Comparison of ENCODE assay signal across 8 cellular contexts in the genomic region with DNA sequence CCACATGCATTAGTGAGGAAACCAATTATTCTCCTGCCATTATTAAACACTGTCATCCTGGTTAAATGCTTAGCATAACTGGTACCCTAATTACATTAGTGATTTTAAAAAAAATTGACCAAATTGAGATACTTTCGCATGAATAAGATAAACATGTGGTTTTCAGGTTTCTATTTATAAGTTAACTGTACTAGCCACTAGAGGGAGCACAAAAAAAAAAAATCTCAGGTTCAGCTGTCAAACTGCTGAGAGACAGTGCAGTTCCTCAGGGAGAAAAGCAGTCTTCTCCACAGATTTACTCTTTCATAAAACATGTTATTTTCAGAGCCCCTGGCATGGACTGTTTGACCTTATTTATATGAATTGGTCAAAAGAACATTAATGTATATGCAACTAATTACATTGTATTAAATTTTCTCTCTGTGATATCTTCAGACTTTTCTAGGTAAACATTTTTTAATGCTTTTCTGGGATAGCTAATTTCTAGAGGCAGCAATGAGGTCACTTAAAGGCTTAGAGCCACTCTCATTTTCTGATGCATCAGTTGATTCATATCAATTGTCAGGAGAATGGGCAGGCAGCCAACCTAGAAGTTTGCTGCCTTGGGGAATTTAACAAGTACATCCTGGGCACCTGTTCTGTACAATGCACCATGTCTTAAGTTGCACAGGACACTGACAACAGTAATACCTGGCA.
DNase-seq lines count a peak whose midpoint lies in the region; ATAC-seq, FAIRE-seq and TF ChIP-seq lines count a peak whose summit lies in the region.

No MANE protein-coding gene starts in this region.

- no peaks in the 10 kb centered on the region for H3K27me3 ChIP-seq in neural progenitor cell

- peak; percentile 80 for TF ChIP-seq CTCF in neural progenitor cell (IDR thresholded peaks at IDR 0.05)

- FAIRE-seq in HTR-8/SVneo (lab: Jason Lieb, UNC), result no peak

- no peaks in the 10 kb centered on the region for H3K79me2 ChIP-seq in neural progenitor cell (ENCODE audit: low read depth)

- no peaks in the 10 kb centered on the region for H3K9me3 ChIP-seq in neural progenitor cell (ENCODE audit: low read depth)

- peaks cover 23% of the 10 kb centered on the region for H3K36me3 Mint-ChIP-seq in neural progenitor cell
- H3K36me3 Mint-ChIP-seq in T-helper 2 cell treated with Interferon-gamma antibody and Interleukin-4, amounts not matched to agents 5 μg/mL and 100 μg/mL, for 36 hours (ENCODE audit: low read depth), result no peaks in the 10 kb centered on the region

- no peak overlapping the region for H3K4me3 ChIP-seq in neural progenitor cell

- H3K27ac ChIP-seq in neural progenitor cell, result no peak overlapping the region

- H3K9me3 Mint-ChIP-seq in neural progenitor cell, result no peaks in the 10 kb centered on the region
- no peaks in the 10 kb centered on the region for H3K9me3 Mint-ChIP-seq in T-helper 2 cell treated with Interferon-gamma antibody and Interleukin-4, amounts not matched to agents 5 μg/mL and 100 μg/mL, for 36 hours

- no peaks in the 10 kb centered on the region for H3K4me1 ChIP-seq in neural progenitor cell

- H3K9ac ChIP-seq in neural progenitor cell, result no peak overlapping the region

- H2AFZ ChIP-seq in neural progenitor cell (replicated peaks), result no peak overlapping the region

- peaks cover 14% of the 10 kb centered on the region for H3F3A ChIP-seq in neural progenitor cell (ENCODE audit: low read depth)

- no peaks in the 10 kb centered on the region for H3K4me1 Mint-ChIP-seq in neural progenitor cell
- H3K4me1 Mint-ChIP-seq in T-helper 2 cell treated with Interferon-gamma antibody and Interleukin-4, amounts not matched to agents 5 μg/mL and 100 μg/mL, for 36 hours (ENCODE audit: low read depth), result no peaks in the 10 kb centered on the region

- H3K4me2 ChIP-seq in neural progenitor cell, result no peak overlapping the region

- no peaks in the 10 kb centered on the region for H3K27me3 Mint-ChIP-seq in neural progenitor cell (ENCODE audit: insufficient read depth, low read depth)
- H3K27me3 Mint-ChIP-seq in T-helper 2 cell treated with Interferon-gamma antibody and Interleukin-4, amounts not matched to agents 5 μg/mL and 100 μg/mL, for 36 hours (ENCODE audit: low read depth), result no peaks in the 10 kb centered on the region

- H4K20me1 ChIP-seq in neural progenitor cell (ENCODE audit: low read depth), result no peaks in the 10 kb centered on the region

- H3K36me3 ChIP-seq in neural progenitor cell, result peaks cover 9% of the 10 kb centered on the region

- TF ChIP-seq POLR2A in erythroblast (IDR thresholded peaks at IDR 0.05; ENCODE audit: low read length), result no peak

- DNase-seq in DMS114 treated with DMSO at 0.1 percent for 48 hours (lab: John Stamatoyannopoulos, UW; ENCODE audit: unreplicated experiment), result peak; percentile 55
- peak; percentile 29 for DNase-seq in HTR-8/SVneo (ENCODE audit: insufficient read length, low spot score)
- peak; percentile 39 for DNase-seq in RPMI7951 (ENCODE audit: low read depth)
- peak; percentile 66 to 74 for DNase-seq in erythroblast (lab: John Stamatoyannopoulos, UW)
- DNase-seq in neural progenitor cell (ENCODE audit: low spot score), result peak; percentile 56
- no peak for DNase-seq in stimulated activated CD8-positive, alpha-beta memory T cell treated with anti-CD3 and anti-CD28 coated beads, Interleukin-4, amount 100 ng/mL, for 48 hours
- no peak for DNase-seq in T-helper 2 cell treated with Interferon-gamma antibody and Interleukin-4, amounts not matched to agents 5 μg/mL and 100 μg/mL, for 36 hours (ENCODE audit: low spot score)

- H3K4me3 Mint-ChIP-seq in neural progenitor cell, result no peak overlapping the region
- H3K4me3 Mint-ChIP-seq in T-helper 2 cell treated with Interferon-gamma antibody and Interleukin-4, amounts not matched to agents 5 μg/mL and 100 μg/mL, for 36 hours, result no peak overlapping the region

- H3K27ac Mint-ChIP-seq in neural progenitor cell, result no peak overlapping the region
- H3K27ac Mint-ChIP-seq in T-helper 2 cell treated with Interferon-gamma antibody and Interleukin-4, amounts not matched to agents 5 μg/mL and 100 μg/mL, for 36 hours, result no peak overlapping the region

- peak; percentile 75 for ATAC-seq in GM19467 (IDR thresholded peaks at IDR 0.05; ENCODE audit: unreplicated experiment)

Comparison
In these comparisons a context has a peak if more than half of its experiments do, and no peak if none do; other contexts are left out.
1. DNase-seq: peak in DMS114 treated with DMSO at 0.1 percent for 48 hours (single experiment), HTR-8/SVneo (single experiment), RPMI7951 (single experiment), erythroblast (2 of 2) and neural progenitor cell (single experiment); none in stimulated activated CD8-positive, alpha-beta memory T cell treated with anti-CD3 and anti-CD28 coated beads, Interleukin-4, amount 100 ng/mL, for 48 hours (single experiment) and T-helper 2 cell treated with Interferon-gamma antibody and Interleukin-4, amounts not matched to agents 5 μg/mL and 100 μg/mL, for 36 hours (single experiment).